Comparison of ENCODE assay signal across 16 cellular contexts in the genomic region with DNA sequence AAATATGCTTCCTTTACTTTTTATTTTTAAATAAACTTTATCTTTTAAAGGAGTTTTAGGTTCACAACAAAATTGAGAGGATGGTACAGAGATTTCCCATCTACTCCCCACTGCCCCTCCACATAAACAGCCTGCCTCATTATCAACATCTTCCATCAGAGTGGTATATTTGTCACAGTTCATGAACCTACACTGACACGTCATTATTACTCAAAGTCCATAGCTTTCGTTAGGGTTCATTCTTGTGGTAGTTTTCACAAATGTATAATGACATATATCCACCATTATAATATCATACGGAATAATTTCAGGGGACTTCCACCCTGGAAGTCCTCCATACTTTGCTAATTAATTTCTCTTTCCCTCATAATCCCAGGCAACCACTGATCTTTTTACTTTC.
"Had no signal": no experiment of that assay in that cellular context is flagged by ENCODE, and none has a peak within 500 bp of the region (broad histone marks: within the 10 kb centered on the region; RNA-seq: fewer than 3 reads in every experiment).

No MANE protein-coding gene starts in this region.

- H3K27ac Mint-ChIP-seq: memory B cell; natural killer cell treated with Interleukin-12 subunit alpha and Interleukin-12 subunit beta and Interleukin-15 and Interleukin-18, amount 100 ng/mL, for 72 hours; neural progenitor cell had no signal

- DNase-seq: effector memory CD4-positive, alpha-beta T cell; gastrocnemius medialis; heart right ventricle; hypothalamus; islet precursor cell; midbrain; nucleus accumbens; ovary; small intestine; stimulated activated CD4-positive, alpha-beta T cell treated with anti-CD3 and anti-CD28 coated beads, Interleukin-12 subunit alpha, Interleukin-12 subunit beta, amount 100 ng/mL, for 4 hours; stimulated activated CD4-positive, alpha-beta T cell treated with anti-CD3 and anti-CD28 coated beads, Interleukin-2, amount 100 ng/mL, for 48 hours; stimulated activated naive CD4-positive, alpha-beta T cell treated with Interleukin-2 at 50 U/mL for 16 hours; trophoblast cell had no signal

- H3K4me1 Mint-ChIP-seq: memory B cell had no signal

- H3K4me3 Mint-ChIP-seq: memory B cell; natural killer cell treated with Interleukin-12 subunit alpha and Interleukin-12 subunit beta and Interleukin-15 and Interleukin-18, amount 100 ng/mL, for 72 hours; neural progenitor cell had no signal

- H3K36me3 Mint-ChIP-seq: memory B cell, neural progenitor cell had no signal

- H3K9me3 Mint-ChIP-seq: natural killer cell treated with Interleukin-12 subunit alpha and Interleukin-12 subunit beta and Interleukin-15 and Interleukin-18, amount 100 ng/mL, for 72 hours had no signal

- H3K27me3 Mint-ChIP-seq: memory B cell; natural killer cell treated with Interleukin-12 subunit alpha and Interleukin-12 subunit beta and Interleukin-15 and Interleukin-18, amount 100 ng/mL, for 72 hours had no signal
